In the genomic region with DNA sequence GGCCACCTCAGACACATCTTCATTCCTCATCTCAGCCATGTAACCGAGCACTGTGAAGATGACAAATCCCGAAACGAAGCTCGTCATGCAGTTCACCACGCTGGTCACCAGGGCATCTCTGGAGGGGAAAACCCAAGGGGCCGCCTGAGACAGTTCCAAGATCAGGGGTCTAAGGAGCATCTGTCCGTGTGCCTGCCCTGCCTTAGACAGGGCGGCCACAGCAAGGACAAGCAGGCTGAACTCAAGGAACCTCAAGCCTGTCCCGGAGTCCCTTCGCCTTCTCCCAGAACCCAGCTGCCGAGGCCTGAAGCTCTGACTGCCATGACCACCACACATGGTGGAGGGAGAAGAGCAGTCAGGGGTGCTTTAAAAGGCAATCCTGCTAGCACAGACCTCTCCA, we compare ENCODE assay signal across 1 cellular context.
TF ChIP-seq lines count a peak whose summit lies in the region.

No MANE protein-coding gene starts in this region.

TF ChIP-seq in GM12878, 131 proteins besides CTCF, POLR2A, EP300 and RAD21 (continued from another document and continues in another):
- TF ChIP-seq, protein P1, sequence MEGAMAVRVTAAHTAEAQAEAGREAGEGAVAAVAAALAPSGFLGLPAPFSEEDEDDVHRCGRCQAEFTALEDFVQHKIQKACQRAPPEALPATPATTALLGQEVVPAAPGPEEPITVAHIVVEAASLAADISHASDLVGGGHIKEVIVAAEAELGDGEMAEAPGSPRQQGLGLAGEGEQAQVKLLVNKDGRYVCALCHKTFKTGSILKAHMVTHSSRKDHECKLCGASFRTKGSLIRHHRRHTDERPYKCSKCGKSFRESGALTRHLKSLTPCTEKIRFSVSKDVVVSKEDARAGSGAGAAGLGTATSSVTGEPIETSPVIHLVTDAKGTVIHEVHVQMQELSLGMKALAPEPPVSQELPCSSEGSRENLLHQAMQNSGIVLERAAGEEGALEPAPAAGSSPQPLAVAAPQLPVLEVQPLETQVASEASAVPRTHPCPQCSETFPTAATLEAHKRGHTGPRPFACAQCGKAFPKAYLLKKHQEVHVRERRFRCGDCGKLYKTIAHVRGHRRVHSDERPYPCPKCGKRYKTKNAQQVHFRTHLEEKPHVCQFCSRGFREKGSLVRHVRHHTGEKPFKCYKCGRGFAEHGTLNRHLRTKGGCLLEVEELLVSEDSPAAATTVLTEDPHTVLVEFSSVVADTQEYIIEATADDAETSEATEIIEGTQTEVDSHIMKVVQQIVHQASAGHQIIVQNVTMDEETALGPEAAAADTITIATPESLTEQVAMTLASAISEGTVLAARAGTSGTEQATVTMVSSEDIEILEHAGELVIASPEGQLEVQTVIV (IDR thresholded peaks at IDR 0.05; ENCODE audit: borderline replicate concordance, partially characterized antibody), result no peak
- TF ChIP-seq ESRRA (IDR thresholded peaks at IDR 0.05; ENCODE audit: low read length) (no peak), HDAC2 (IDR thresholded peaks at IDR 0.05) (no peak), RELA (IDR thresholded peaks at IDR 0.05; ENCODE audit: borderline replicate concordance, partially characterized antibody) (peak; percentile 82), WRNIP1 (IDR thresholded peaks at IDR 0.05; ENCODE audit: borderline replicate concordance, low read depth, low read length) (no peak), EGR1 (IDR thresholded peaks at IDR 0.05; ENCODE audit: borderline replicate concordance in 1 of 2, low read depth in 2 of 2, low read length in 2 of 2) (no peak), ZZZ3 (IDR thresholded peaks at IDR 0.05; ENCODE audit: control insufficient read depth, insufficient read length, low read depth) (no peak), SRF (IDR thresholded peaks at IDR 0.05; ENCODE audit: low read depth in 2 of 2, low read length in 2 of 2) (no peak), TBL1XR1 (IDR thresholded peaks at IDR 0.05; ENCODE audit: low read depth, low read length) (0 out of 2 replicates have a peak, but pooled peaks have one; percentile 30), YY1 (IDR thresholded peaks at IDR 0.05; ENCODE audit: low read depth, low read length) (peak; percentile 68), GABPA (IDR thresholded peaks at IDR 0.05; ENCODE audit: low read depth) (no peak), GATAD2B (conservative IDR thresholded peaks at IDR 0.05; ENCODE audit: low read depth) (peak; percentile 70), SUZ12 (IDR thresholded peaks at IDR 0.05; ENCODE audit: unreplicated experiment) (no peak), CBFB (IDR thresholded peaks at IDR 0.05; ENCODE audit: low read depth) (no peak; the same call in 1 of the 2 replicates), FOXM1 (IDR thresholded peaks at IDR 0.05; ENCODE audit: low read depth, low read length) (peak; percentile 25; the same call in 1 of the 2 replicates), ZNF384 (IDR thresholded peaks at IDR 0.05; ENCODE audit: borderline replicate concordance, low read depth, low read length) (no peak), HDGF (IDR thresholded peaks at IDR 0.05) (no peak), KLF5 (IDR thresholded peaks at IDR 0.05; ENCODE audit: partially characterized antibody) (no peak), TCF12 (IDR thresholded peaks at IDR 0.05; ENCODE audit: low read depth, low read length) (0 out of 2 replicates have a peak, but pooled peaks have one; percentile 45), TCF7 (IDR thresholded peaks at IDR 0.05; ENCODE audit: borderline replicate concordance) (no peak), SMC3 (IDR thresholded peaks at IDR 0.05; ENCODE audit: borderline replicate concordance, low read length) (peak; percentile 20; the same call in 1 of the 2 replicates), FOS (IDR thresholded peaks at IDR 0.05; ENCODE audit: borderline replicate concordance, extremely low read depth, insufficient read length) (no peak), RFX5 (IDR thresholded peaks at IDR 0.05; ENCODE audit: low read depth, low read length) (no peak), JUNB (IDR thresholded peaks at IDR 0.05) (peak; percentile 84), MEF2B (IDR thresholded peaks at IDR 0.05; ENCODE audit: partially characterized antibody, poor library complexity, severe bottlenecking) (peak; percentile 81), MTA3 (IDR thresholded peaks at IDR 0.05; ENCODE audit: borderline replicate concordance, low read length) (no peak), IKZF2 (IDR thresholded peaks at IDR 0.05) (peak in 1 of 2 experiments; percentile 57; a peak in 2 of 4 replicates), RUNX3 (IDR thresholded peaks at IDR 0.05; ENCODE audit: low read length) (peak; percentile 90), YBX1 (IDR thresholded peaks at IDR 0.05) (no peak), ASH2L (IDR thresholded peaks at IDR 0.05; ENCODE audit: borderline replicate concordance, low read depth) (no peak)
- TF ChIP-seq, protein P2, sequence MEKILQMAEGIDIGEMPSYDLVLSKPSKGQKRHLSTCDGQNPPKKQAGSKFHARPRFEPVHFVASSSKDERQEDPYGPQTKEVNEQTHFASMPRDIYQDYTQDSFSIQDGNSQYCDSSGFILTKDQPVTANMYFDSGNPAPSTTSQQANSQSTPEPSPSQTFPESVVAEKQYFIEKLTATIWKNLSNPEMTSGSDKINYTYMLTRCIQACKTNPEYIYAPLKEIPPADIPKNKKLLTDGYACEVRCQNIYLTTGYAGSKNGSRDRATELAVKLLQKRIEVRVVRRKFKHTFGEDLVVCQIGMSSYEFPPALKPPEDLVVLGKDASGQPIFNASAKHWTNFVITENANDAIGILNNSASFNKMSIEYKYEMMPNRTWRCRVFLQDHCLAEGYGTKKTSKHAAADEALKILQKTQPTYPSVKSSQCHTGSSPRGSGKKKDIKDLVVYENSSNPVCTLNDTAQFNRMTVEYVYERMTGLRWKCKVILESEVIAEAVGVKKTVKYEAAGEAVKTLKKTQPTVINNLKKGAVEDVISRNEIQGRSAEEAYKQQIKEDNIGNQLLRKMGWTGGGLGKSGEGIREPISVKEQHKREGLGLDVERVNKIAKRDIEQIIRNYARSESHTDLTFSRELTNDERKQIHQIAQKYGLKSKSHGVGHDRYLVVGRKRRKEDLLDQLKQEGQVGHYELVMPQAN (conservative IDR thresholded peaks at IDR 0.05), result no peak
- TF ChIP-seq, protein P3, sequence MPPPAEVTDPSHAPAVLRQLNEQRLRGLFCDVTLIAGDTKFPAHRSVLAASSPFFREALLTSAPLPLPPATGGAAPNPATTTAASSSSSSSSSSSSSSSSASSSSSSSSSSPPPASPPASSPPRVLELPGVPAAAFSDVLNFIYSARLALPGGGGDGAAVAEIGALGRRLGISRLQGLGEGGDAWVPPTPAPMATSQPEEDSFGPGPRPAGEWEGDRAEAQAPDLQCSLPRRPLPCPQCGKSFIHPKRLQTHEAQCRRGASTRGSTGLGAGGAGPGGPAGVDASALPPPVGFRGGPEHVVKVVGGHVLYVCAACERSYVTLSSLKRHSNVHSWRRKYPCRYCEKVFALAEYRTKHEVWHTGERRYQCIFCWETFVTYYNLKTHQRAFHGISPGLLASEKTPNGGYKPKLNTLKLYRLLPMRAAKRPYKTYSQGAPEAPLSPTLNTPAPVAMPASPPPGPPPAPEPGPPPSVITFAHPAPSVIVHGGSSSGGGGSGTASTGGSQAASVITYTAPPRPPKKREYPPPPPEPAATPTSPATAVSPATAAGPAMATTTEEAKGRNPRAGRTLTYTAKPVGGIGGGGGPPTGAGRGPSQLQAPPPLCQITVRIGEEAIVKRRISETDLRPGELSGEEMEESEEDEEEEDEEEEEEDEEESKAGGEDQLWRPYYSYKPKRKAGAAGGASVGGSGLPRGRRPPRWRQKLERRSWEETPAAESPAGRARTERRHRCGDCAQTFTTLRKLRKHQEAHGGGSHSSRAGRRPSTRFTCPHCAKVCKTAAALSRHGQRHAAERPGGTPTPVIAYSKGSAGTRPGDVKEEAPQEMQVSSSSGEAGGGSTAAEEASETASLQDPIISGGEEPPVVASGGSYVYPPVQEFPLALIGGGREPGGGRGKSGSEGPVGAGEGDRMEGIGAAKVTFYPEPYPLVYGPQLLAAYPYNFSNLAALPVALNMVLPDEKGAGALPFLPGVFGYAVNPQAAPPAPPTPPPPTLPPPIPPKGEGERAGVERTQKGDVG (CRISPR knock-in tag; IDR thresholded peaks at IDR 0.05), result no peak
- TF ChIP-seq, protein P4, sequence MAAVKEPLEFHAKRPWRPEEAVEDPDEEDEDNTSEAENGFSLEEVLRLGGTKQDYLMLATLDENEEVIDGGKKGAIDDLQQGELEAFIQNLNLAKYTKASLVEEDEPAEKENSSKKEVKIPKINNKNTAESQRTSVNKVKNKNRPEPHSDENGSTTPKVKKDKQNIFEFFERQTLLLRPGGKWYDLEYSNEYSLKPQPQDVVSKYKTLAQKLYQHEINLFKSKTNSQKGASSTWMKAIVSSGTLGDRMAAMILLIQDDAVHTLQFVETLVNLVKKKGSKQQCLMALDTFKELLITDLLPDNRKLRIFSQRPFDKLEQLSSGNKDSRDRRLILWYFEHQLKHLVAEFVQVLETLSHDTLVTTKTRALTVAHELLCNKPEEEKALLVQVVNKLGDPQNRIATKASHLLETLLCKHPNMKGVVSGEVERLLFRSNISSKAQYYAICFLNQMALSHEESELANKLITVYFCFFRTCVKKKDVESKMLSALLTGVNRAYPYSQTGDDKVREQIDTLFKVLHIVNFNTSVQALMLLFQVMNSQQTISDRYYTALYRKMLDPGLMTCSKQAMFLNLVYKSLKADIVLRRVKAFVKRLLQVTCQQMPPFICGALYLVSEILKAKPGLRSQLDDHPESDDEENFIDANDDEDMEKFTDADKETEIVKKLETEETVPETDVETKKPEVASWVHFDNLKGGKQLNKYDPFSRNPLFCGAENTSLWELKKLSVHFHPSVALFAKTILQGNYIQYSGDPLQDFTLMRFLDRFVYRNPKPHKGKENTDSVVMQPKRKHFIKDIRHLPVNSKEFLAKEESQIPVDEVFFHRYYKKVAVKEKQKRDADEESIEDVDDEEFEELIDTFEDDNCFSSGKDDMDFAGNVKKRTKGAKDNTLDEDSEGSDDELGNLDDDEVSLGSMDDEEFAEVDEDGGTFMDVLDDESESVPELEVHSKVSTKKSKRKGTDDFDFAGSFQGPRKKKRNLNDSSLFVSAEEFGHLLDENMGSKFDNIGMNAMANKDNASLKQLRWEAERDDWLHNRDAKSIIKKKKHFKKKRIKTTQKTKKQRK (IDR thresholded peaks at IDR 0.05; ENCODE audit: low read depth, low read length), result no peak
- TF ChIP-seq, protein P5, sequence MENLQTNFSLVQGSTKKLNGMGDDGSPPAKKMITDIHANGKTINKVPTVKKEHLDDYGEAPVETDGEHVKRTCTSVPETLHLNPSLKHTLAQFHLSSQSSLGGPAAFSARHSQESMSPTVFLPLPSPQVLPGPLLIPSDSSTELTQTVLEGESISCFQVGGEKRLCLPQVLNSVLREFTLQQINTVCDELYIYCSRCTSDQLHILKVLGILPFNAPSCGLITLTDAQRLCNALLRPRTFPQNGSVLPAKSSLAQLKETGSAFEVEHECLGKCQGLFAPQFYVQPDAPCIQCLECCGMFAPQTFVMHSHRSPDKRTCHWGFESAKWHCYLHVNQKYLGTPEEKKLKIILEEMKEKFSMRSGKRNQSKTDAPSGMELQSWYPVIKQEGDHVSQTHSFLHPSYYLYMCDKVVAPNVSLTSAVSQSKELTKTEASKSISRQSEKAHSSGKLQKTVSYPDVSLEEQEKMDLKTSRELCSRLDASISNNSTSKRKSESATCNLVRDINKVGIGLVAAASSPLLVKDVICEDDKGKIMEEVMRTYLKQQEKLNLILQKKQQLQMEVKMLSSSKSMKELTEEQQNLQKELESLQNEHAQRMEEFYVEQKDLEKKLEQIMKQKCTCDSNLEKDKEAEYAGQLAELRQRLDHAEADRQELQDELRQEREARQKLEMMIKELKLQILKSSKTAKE (IDR thresholded peaks at IDR 0.05; ENCODE audit: low read depth, poor library complexity, severe bottlenecking), result no peak
- TF ChIP-seq, protein P6, sequence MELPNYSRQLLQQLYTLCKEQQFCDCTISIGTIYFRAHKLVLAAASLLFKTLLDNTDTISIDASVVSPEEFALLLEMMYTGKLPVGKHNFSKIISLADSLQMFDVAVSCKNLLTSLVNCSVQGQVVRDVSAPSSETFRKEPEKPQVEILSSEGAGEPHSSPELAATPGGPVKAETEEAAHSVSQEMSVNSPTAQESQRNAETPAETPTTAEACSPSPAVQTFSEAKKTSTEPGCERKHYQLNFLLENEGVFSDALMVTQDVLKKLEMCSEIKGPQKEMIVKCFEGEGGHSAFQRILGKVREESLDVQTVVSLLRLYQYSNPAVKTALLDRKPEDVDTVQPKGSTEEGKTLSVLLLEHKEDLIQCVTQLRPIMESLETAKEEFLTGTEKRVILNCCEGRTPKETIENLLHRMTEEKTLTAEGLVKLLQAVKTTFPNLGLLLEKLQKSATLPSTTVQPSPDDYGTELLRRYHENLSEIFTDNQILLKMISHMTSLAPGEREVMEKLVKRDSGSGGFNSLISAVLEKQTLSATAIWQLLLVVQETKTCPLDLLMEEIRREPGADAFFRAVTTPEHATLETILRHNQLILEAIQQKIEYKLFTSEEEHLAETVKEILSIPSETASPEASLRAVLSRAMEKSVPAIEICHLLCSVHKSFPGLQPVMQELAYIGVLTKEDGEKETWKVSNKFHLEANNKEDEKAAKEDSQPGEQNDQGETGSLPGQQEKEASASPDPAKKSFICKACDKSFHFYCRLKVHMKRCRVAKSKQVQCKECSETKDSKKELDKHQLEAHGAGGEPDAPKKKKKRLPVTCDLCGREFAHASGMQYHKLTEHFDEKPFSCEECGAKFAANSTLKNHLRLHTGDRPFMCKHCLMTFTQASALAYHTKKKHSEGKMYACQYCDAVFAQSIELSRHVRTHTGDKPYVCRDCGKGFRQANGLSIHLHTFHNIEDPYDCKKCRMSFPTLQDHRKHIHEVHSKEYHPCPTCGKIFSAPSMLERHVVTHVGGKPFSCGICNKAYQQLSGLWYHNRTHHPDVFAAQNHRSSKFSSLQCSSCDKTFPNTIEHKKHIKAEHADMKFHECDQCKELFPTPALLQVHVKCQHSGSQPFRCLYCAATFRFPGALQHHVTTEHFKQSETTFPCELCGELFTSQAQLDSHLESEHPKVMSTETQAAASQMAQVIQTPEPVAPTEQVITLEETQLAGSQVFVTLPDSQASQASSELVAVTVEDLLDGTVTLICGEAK (IDR thresholded peaks at IDR 0.05; ENCODE audit: borderline replicate concordance), result no peak
